Comparison of ENCODE assay signal across 2 cellular contexts in the genomic region with DNA sequence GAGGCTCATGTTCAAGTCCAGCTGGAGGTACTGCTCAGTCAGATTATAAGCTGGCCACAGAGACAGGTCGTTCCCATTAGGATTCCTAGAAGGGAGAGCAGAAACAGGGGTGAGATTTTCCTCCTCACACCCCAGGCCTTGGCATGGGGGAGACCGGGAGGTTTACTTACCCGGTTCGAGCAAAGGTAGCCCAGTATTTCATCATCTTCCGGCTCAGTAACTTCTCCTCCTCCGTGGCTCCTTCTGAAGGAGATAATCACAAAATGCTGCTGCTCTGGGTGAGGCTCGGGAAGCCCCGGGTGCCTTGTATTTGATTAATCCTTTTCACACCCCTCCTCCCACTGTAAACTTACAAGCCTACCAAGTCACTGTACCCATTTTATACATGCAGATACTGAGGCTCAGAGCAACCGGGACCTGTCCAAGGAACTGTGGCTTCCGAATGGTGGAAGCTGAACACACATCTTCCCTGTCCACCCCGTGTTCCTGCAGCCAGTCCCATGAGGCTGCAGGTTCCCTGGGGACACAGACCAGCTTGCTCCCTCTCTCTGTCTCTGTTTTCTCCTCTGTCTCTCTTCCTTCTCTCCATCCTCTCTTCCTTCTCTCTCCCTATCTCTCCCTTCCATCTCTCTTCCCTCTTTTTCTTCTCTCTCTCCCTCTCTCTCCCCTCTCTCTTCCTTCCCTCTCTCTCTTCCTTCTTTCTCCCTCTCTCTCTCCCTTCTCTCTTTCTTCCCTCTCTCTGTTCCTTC.
TF ChIP-seq lines count a peak whose summit lies in the region.

No MANE protein-coding gene starts in this region.

TF ChIP-seq in GM23338, 12 proteins besides CTCF, POLR2A, EP300 and RAD21 (continued from another document):
- no peak for TF ChIP-seq ZNF114 (CRISPR knock-in tag; IDR thresholded peaks at IDR 0.05)
- no peak for TF ChIP-seq EZH2 (IDR thresholded peaks at IDR 0.05; ENCODE audit: low read depth, unreplicated experiment)
- TF ChIP-seq NANOG (IDR thresholded peaks at IDR 0.05; ENCODE audit: borderline replicate concordance): no peak
- no peak for TF ChIP-seq EZH2phosphoT487 (IDR thresholded peaks at IDR 0.05; ENCODE audit: unreplicated experiment)

TF ChIP-seq in K562, 482 proteins besides CTCF, POLR2A, EP300 and RAD21 (continued from another document and continues in another):
- TF ChIP-seq, protein P1, sequence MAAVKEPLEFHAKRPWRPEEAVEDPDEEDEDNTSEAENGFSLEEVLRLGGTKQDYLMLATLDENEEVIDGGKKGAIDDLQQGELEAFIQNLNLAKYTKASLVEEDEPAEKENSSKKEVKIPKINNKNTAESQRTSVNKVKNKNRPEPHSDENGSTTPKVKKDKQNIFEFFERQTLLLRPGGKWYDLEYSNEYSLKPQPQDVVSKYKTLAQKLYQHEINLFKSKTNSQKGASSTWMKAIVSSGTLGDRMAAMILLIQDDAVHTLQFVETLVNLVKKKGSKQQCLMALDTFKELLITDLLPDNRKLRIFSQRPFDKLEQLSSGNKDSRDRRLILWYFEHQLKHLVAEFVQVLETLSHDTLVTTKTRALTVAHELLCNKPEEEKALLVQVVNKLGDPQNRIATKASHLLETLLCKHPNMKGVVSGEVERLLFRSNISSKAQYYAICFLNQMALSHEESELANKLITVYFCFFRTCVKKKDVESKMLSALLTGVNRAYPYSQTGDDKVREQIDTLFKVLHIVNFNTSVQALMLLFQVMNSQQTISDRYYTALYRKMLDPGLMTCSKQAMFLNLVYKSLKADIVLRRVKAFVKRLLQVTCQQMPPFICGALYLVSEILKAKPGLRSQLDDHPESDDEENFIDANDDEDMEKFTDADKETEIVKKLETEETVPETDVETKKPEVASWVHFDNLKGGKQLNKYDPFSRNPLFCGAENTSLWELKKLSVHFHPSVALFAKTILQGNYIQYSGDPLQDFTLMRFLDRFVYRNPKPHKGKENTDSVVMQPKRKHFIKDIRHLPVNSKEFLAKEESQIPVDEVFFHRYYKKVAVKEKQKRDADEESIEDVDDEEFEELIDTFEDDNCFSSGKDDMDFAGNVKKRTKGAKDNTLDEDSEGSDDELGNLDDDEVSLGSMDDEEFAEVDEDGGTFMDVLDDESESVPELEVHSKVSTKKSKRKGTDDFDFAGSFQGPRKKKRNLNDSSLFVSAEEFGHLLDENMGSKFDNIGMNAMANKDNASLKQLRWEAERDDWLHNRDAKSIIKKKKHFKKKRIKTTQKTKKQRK (IDR thresholded peaks at IDR 0.05; ENCODE audit: borderline replicate concordance, low read depth, low read length): no peak
- TF ChIP-seq NFATC3 (IDR thresholded peaks at IDR 0.05) (no peak), CC2D1A (IDR thresholded peaks at IDR 0.05) (no peak), CHD4 (IDR thresholded peaks at IDR 0.05; ENCODE audit: insufficient read depth, insufficient replicate concordance, low read depth, low read length, poor library complexity, severe bottlenecking) (peak; percentile 45), ZNF124 (CRISPR knock-in tag; IDR thresholded peaks at IDR 0.05) (no peak), PPARD (CRISPR knock-in tag; IDR thresholded peaks at IDR 0.05) (no peak), MTA2 (IDR thresholded peaks at IDR 0.05; ENCODE audit: low read depth) (no peak), SLC30A9 (CRISPR knock-in tag; IDR thresholded peaks at IDR 0.05) (no peak), PTTG1 (tag; IDR thresholded peaks at IDR 0.05; ENCODE audit: low read depth) (no peak), KDM5B (IDR thresholded peaks at IDR 0.05; ENCODE audit: insufficient replicate concordance, low read depth, low read length) (no peak), PHB (CRISPR knock-in tag; IDR thresholded peaks at IDR 0.05) (no peak), STAT5A (IDR thresholded peaks at IDR 0.05; ENCODE audit: borderline replicate concordance, low read length) (no peak), GTF2E2 (tag; IDR thresholded peaks at IDR 0.05) (no peak), FOXK1 (CRISPR knock-in tag; IDR thresholded peaks at IDR 0.05; ENCODE audit: borderline replicate concordance) (no peak), MAZ (CRISPR knock-in tag; conservative IDR thresholded peaks at IDR 0.05 in 1 of 2, IDR thresholded peaks at IDR 0.05 in 1 of 2) (no peak), FOXJ2 (tag; IDR thresholded peaks at IDR 0.05) (no peak), ARID1B (IDR thresholded peaks at IDR 0.05) (peak; percentile 17; the same call in 1 of the 2 replicates), NELFE (IDR thresholded peaks at IDR 0.05; ENCODE audit: insufficient read depth, insufficient read length) (no peak), FIP1L1 (IDR thresholded peaks at IDR 0.05; ENCODE audit: low read depth, low read length, poor library complexity, severe bottlenecking) (no peak), ASH1L (IDR thresholded peaks at IDR 0.05; ENCODE audit: borderline replicate concordance, low read depth, partially characterized antibody) (no peak), PURB (CRISPR knock-in tag; IDR thresholded peaks at IDR 0.05; ENCODE audit: low read depth) (no peak), TRIM24 (IDR thresholded peaks at IDR 0.05) (no peak), ARNT (IDR thresholded peaks at IDR 0.05) (no peak), ZNF436 (CRISPR knock-in tag; IDR thresholded peaks at IDR 0.05) (no peak), POLR2AphosphoS5 (IDR thresholded peaks at IDR 0.05; ENCODE audit: control insufficient read depth, insufficient read depth, low read depth, low read length) (no peak), RCOR1 (IDR thresholded peaks at IDR 0.05; ENCODE audit: borderline replicate concordance in 1 of 2, low read depth in 2 of 2, low read length in 2 of 2) (peak in 1 of 2 experiments; percentile 26; a peak in 1 of 4 replicates), ZNF586 (CRISPR knock-in tag; conservative IDR thresholded peaks at IDR 0.05) (no peak), CHCHD3 (CRISPR knock-in tag; IDR thresholded peaks at IDR 0.05) (no peak), SMAD3 (CRISPR knock-in tag; conservative IDR thresholded peaks at IDR 0.05) (no peak), ZNF384 (IDR thresholded peaks at IDR 0.05; ENCODE audit: low read depth, low read length) (no peak), ZFPM2 (CRISPR knock-in tag; IDR thresholded peaks at IDR 0.05) (no peak), CBX5 (IDR thresholded peaks at IDR 0.05; ENCODE audit: borderline replicate concordance, low read depth) (no peak), SRSF1 (IDR thresholded peaks at IDR 0.05; ENCODE audit: low read depth, low read length) (no peak), LARP7 (IDR thresholded peaks at IDR 0.05) (0 out of 2 replicates have a peak, but pooled peaks have one; percentile 66)
- TF ChIP-seq, protein P2, sequence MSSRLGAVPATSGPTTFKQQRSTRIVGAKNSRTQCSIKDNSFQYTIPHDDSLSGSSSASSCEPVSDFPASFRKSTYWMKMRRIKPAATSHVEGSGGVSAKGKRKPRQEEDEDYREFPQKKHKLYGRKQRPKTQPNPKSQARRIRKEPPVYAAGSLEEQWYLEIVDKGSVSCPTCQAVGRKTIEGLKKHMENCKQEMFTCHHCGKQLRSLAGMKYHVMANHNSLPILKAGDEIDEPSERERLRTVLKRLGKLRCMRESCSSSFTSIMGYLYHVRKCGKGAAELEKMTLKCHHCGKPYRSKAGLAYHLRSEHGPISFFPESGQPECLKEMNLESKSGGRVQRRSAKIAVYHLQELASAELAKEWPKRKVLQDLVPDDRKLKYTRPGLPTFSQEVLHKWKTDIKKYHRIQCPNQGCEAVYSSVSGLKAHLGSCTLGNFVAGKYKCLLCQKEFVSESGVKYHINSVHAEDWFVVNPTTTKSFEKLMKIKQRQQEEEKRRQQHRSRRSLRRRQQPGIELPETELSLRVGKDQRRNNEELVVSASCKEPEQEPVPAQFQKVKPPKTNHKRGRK (tag; IDR thresholded peaks at IDR 0.05): peak; percentile 98
- TF ChIP-seq, protein P3, sequence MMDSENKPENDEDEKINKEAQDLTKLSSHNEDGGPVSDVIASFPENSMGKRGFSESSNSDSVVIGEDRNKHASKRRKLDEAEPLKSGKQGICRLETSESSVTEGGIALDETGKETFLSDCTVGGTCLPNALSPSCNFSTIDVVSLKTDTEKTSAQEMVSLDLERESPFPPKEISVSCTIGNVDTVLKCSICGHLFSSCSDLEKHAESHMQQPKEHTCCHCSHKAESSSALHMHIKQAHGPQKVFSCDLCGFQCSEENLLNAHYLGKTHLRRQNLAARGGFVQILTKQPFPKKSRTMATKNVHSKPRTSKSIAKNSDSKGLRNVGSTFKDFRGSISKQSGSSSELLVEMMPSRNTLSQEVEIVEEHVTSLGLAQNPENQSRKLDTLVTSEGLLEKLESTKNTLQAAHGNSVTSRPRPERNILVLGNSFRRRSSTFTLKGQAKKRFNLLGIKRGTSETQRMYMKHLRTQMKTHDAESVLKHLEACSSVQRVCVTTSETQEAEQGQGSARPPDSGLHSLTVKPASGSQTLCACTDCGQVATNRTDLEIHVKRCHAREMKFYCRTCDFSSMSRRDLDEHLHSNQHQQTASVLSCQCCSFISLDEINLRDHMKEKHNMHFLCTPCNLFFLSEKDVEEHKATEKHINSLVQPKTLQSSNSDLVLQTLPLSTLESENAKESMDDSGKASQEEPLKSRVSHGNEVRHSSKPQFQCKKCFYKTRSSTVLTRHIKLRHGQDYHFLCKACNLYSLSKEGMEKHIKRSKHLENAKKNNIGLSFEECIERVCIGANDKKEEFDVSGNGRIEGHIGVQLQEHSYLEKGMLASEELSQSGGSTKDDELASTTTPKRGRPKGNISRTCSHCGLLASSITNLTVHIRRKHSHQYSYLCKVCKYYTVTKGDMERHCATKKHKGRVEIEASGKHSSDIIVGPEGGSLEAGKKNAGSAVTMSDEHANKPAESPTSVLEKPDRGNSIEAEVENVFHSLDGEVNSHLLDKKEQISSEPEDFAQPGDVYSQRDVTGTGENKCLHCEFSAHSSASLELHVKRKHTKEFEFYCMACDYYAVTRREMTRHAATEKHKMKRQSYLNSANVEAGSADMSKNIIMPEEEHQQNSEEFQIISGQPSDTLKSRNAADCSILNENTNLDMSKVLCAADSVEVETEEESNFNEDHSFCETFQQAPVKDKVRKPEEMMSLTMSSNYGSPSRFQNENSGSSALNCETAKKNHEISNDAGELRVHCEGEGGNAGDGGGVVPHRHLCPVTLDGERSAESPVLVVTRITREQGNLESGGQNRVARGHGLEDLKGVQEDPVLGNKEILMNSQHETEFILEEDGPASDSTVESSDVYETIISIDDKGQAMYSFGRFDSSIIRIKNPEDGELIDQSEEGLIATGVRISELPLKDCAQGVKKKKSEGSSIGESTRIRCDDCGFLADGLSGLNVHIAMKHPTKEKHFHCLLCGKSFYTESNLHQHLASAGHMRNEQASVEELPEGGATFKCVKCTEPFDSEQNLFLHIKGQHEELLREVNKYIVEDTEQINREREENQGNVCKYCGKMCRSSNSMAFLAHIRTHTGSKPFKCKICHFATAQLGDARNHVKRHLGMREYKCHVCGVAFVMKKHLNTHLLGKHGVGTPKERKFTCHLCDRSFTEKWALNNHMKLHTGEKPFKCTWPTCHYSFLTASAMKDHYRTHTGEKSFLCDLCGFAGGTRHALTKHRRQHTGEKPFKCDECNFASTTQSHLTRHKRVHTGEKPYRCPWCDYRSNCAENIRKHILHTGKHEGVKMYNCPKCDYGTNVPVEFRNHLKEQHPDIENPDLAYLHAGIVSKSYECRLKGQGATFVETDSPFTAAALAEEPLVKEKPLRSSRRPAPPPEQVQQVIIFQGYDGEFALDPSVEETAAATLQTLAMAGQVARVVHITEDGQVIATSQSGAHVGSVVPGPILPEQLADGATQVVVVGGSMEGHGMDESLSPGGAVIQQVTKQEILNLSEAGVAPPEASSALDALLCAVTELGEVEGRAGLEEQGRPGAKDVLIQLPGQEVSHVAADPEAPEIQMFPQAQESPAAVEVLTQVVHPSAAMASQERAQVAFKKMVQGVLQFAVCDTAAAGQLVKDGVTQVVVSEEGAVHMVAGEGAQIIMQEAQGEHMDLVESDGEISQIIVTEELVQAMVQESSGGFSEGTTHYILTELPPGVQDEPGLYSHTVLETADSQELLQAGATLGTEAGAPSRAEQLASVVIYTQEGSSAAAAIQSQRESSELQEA (IDR thresholded peaks at IDR 0.05; ENCODE audit: low read depth): no peak
- TF ChIP-seq, protein P4, sequence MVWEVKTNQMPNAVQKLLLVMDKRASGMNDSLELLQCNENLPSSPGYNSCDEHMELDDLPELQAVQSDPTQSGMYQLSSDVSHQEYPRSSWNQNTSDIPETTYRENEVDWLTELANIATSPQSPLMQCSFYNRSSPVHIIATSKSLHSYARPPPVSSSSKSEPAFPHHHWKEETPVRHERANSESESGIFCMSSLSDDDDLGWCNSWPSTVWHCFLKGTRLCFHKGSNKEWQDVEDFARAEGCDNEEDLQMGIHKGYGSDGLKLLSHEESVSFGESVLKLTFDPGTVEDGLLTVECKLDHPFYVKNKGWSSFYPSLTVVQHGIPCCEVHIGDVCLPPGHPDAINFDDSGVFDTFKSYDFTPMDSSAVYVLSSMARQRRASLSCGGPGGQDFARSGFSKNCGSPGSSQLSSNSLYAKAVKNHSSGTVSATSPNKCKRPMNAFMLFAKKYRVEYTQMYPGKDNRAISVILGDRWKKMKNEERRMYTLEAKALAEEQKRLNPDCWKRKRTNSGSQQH (CRISPR knock-in tag; IDR thresholded peaks at IDR 0.05): peak; percentile 92
- TF ChIP-seq, protein P5, sequence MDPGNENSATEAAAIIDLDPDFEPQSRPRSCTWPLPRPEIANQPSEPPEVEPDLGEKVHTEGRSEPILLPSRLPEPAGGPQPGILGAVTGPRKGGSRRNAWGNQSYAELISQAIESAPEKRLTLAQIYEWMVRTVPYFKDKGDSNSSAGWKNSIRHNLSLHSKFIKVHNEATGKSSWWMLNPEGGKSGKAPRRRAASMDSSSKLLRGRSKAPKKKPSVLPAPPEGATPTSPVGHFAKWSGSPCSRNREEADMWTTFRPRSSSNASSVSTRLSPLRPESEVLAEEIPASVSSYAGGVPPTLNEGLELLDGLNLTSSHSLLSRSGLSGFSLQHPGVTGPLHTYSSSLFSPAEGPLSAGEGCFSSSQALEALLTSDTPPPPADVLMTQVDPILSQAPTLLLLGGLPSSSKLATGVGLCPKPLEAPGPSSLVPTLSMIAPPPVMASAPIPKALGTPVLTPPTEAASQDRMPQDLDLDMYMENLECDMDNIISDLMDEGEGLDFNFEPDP (CRISPR knock-in tag; IDR thresholded peaks at IDR 0.05): no peak
- TF ChIP-seq, protein P6, sequence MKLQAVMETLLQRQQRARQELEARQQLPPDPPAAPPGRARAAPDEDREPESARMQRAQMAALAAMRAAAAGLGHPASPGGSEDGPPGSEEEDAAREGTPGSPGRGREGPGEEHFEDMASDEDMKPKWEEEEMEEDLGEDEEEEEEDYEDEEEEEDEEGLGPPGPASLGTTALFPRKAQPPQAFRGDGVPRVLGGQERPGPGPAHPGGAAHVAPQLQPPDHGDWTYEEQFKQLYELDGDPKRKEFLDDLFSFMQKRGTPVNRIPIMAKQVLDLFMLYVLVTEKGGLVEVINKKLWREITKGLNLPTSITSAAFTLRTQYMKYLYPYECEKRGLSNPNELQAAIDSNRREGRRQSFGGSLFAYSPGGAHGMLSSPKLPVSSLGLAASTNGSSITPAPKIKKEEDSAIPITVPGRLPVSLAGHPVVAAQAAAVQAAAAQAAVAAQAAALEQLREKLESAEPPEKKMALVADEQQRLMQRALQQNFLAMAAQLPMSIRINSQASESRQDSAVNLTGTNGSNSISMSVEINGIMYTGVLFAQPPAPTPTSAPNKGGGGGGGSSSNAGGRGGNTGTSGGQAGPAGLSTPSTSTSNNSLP (IDR thresholded peaks at IDR 0.05; ENCODE audit: borderline replicate concordance, low read depth, low read length): no peak
- TF ChIP-seq, protein P7, sequence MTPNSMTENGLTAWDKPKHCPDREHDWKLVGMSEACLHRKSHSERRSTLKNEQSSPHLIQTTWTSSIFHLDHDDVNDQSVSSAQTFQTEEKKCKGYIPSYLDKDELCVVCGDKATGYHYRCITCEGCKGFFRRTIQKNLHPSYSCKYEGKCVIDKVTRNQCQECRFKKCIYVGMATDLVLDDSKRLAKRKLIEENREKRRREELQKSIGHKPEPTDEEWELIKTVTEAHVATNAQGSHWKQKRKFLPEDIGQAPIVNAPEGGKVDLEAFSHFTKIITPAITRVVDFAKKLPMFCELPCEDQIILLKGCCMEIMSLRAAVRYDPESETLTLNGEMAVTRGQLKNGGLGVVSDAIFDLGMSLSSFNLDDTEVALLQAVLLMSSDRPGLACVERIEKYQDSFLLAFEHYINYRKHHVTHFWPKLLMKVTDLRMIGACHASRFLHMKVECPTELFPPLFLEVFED (CRISPR knock-in tag; conservative IDR thresholded peaks at IDR 0.05): peak; percentile 78; the same call in 1 of the 2 replicates
